Comparison of ENCODE assay signal across 8 cellular contexts in the genomic region with DNA sequence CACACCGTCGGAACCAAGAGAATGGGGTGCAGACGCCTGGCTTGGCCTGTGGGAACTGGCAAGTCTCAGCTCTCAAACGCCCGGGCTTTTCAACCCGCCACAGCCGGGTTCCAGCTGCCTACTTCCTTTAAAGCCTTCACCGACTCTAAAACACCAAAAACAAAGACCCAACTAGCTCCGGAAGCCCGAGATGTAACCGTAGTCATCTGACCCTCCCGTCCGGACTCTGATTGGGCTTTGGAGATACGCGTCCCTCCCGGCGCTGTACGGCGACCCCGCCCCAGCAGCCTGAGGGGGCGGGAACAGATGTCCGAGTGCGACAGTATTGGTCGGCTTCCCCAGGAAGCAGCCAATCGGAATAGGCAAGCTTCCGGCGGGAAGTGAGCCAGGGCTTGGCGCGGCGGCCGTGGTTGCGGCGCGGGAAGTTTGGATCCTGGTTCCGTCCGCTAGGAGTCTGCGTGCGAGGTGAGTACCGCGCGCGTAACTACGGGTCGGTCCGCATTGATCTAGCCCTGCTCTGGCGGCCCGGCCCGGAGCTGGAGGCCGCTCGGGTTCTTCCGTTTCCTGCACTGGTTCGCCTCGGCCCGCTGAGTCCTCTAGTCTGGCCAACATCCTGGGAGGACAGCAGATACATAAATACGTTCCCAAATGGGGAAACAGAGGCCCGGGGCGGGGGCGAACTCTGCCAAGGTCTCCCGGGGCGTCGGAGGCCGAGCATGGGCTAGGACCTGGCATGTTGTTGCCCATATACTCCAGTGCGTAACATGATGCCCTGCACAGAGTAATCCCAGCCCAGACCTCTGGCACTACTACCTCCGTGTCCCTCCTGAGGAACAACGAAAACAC. TPM values are rescaled to one million over a fixed set of nuclear protein-coding genes. Genes with fewer than 3 reads are reported as not detected.
DNase-seq lines count a peak whose midpoint lies in the region; ATAC-seq, FAIRE-seq and TF ChIP-seq lines count a peak whose summit lies in the region.

A gene (plus strand): TSS at position 371 of the 846 bp plus-strand sequence. CDS start 30,047 bp downstream, outside the sequence.

- H3K36me3 ChIP-seq in OCI-LY3 (replicated peaks; ENCODE audit: low read depth, low read length) (no peaks in the 10 kb centered on the region), endothelial cell of umbilical vein (ENCODE audit: control insufficient read depth in 2 of 2, extremely low read depth in 1 of 2, insufficient read depth in 2 of 2, low read length in 2 of 2) (no peaks in the 10 kb centered on the region)

- dilution Hi-C loops in endothelial cell of umbilical vein (cut with MboI; ENCODE audit: extremely low pct_ligation_motif_present, low sequenced_read_pairs), result no loop called here

- H3K9me1 ChIP-seq in endothelial cell of umbilical vein (replicated peaks; ENCODE audit: control insufficient read depth, extremely low read depth, insufficient read depth, low read length), result no peaks in the 10 kb centered on the region

- H3K4me2 ChIP-seq in OCI-LY3 (ENCODE audit: low read length) (peak within 1 kb of the TSS; percentile 92), endothelial cell of umbilical vein (ENCODE audit: insufficient read depth, low read length) (peak within 1 kb of the TSS; percentile 98)

- intact Hi-C loops in endothelial cell of umbilical vein (cut with micrococcal nuclease), result loop anchor here (1.0 kb wide), 4 partner anchors 69 to 217 kb away; no protein-coding TSS in a partner anchor

- peak; percentile 99 for ATAC-seq in GM21515 (IDR thresholded peaks at IDR 0.05; ENCODE audit: unreplicated experiment)

- H3K9ac ChIP-seq in OCI-LY3 (ENCODE audit: low read length) (peak within 1 kb of the TSS; percentile 89), endothelial cell of umbilical vein (replicated peaks; ENCODE audit: extremely low read depth, insufficient read depth, low read length) (peak within 1 kb of the TSS; percentile 98)

- no peaks in the 10 kb centered on the region for H3K9me3 ChIP-seq in OCI-LY3 (ENCODE audit: insufficient read depth, low read length)
- no peaks in the 10 kb centered on the region for H3K9me3 ChIP-seq in endothelial cell of umbilical vein (replicated peaks; ENCODE audit: control insufficient read depth, insufficient read depth, low read length)

- peak within 1 kb of the TSS; percentile 95 for H3K4me3 ChIP-seq in OCI-LY3 (ENCODE audit: low read length)
- peak within 1 kb of the TSS; percentile 63 to 93 (median 79) for H3K4me3 ChIP-seq in endothelial cell of umbilical vein (replicated peaks in 1 of 3; ENCODE audit: insufficient read depth in 1 of 3, low read depth in 1 of 3, low read length in 3 of 3)

- CTCF ChIA-PET in endothelial cell of umbilical vein (lab: Charles Lee), result interaction anchor here (0.7 to 2.9 kb wide), 5 partner anchors 11 to 169 kb away, joined by 3 to 29 read pairs (median 3); no protein-coding TSS in a partner anchor

- H3K27me3 ChIP-seq in OCI-LY3 (ENCODE audit: low read depth, low read length) (no peaks in the 10 kb centered on the region), endothelial cell of umbilical vein (ENCODE audit: control insufficient read depth in 2 of 2, insufficient read depth in 2 of 2, low read length in 2 of 2) (no peaks in the 10 kb centered on the region)

- no peak for TF ChIP-seq CTCF in OCI-LY3 (IDR thresholded peaks at IDR 0.05; ENCODE audit: low read depth, low read length)
- TF ChIP-seq CTCF in endothelial cell of umbilical vein (IDR thresholded peaks at IDR 0.05; ENCODE audit: extremely low read depth in 1 of 2, insufficient read depth in 1 of 2, low read depth in 1 of 2, low read length in 2 of 2), result peak in 1 of 2 donors; percentile 34

- POLR2A ChIA-PET in endothelial cell of umbilical vein (lab: Charles Lee), result interaction anchor here (0.6 to 1.1 kb wide), 2 partner anchors 40 to 62 kb away, joined by 3 to 4 read pairs; no protein-coding TSS in a partner anchor

- H2AFZ ChIP-seq in OCI-LY3 (ENCODE audit: low read depth, low read length) (peak within 1 kb of the TSS; percentile 90), endothelial cell of umbilical vein (ENCODE audit: low read depth, low read length) (peak within 1 kb of the TSS; percentile 93)

- TSS peak; percentile 67 for BruUV-seq in endothelial cell of umbilical vein (replicated peaks; lab: Mats Ljungman, UMichigan)

- peak; percentile 90 for TF ChIP-seq POLR2A in endothelial cell of umbilical vein (IDR thresholded peaks at IDR 0.05; ENCODE audit: low read depth, low read length)

- H3K4me1 ChIP-seq in OCI-LY3 (ENCODE audit: low read length) (peaks cover 15% of the 10 kb centered on the region), endothelial cell of umbilical vein (ENCODE audit: control insufficient read depth, extremely low read depth, insufficient read depth, low read length) (peaks cover 15% of the 10 kb centered on the region)

- DNase-seq in DMS 273 treated with DMSO at 0.1 percent for 48 hours (lab: John Stamatoyannopoulos, UW), result peak; percentile 85
- DNase-seq in HuH-7 (ENCODE audit: low spot score), result peak; percentile 98
- DNase-seq in activated CD8-positive, alpha-beta memory T cell treated with anti-CD3 and anti-CD28 coated beads, Interleukin-2, amount 50 U/mL, for 48 hours, result peak; percentile 92
- peak; percentile 99 for DNase-seq in endothelial cell of umbilical vein (ENCODE audit: low read depth, low spot score)
- DNase-seq in midbrain (lab: John Stamatoyannopoulos, UW), result peak; percentile 98
- peak; percentile 85 to 86 for DNase-seq in stimulated activated CD8-positive, alpha-beta memory T cell treated with anti-CD3 and anti-CD28 coated beads, Interleukin-2, amount 100 ng/mL, for 1 hour (ENCODE audit: low read depth in 2 of 2)

- H3K79me2 ChIP-seq in OCI-LY3 (ENCODE audit: low read length) (peaks cover 38% of the 10 kb centered on the region), endothelial cell of umbilical vein (ENCODE audit: control insufficient read depth, insufficient read depth, low read length) (peaks cover 28% of the 10 kb centered on the region)

- H4K20me1 ChIP-seq in OCI-LY3 (ENCODE audit: insufficient read depth, low read length) (peaks cover 14% of the 10 kb centered on the region; the same call in 1 of the 2 replicates), endothelial cell of umbilical vein (replicated peaks; ENCODE audit: control insufficient read depth, extremely low read depth, insufficient read depth, low read length) (no peaks in the 10 kb centered on the region)

- FAIRE-seq in endothelial cell of umbilical vein (lab: Jason Lieb, UNC), result peak; percentile 98

- H3K27ac ChIP-seq in OCI-LY3 (ENCODE audit: low read length) (peak within 1 kb of the TSS; percentile 67), endothelial cell of umbilical vein (ENCODE audit: insufficient read depth, low read depth, low read length) (peak within 1 kb of the TSS; percentile 90)

TF ChIP-seq in endothelial cell of umbilical vein, 7 proteins besides CTCF, POLR2A, EP300 and RAD21:
- no peak for TF ChIP-seq GATA2 (IDR thresholded peaks at IDR 0.05; ENCODE audit: insufficient read depth, insufficient read length, low read depth, low read length)
- TF ChIP-seq, protein P1, sequence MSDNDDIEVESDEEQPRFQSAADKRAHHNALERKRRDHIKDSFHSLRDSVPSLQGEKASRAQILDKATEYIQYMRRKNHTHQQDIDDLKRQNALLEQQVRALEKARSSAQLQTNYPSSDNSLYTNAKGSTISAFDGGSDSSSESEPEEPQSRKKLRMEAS (IDR thresholded peaks at IDR 0.05; ENCODE audit: insufficient read depth, insufficient read length), result peak; percentile 64
- TF ChIP-seq POLR2AphosphoS5 (IDR thresholded peaks at IDR 0.05; ENCODE audit: insufficient read depth, low read depth, low read length), result peak; percentile 74

RNA-seq across cellular contexts. Expression of the gene that starts here (rescaled TPM):
- total RNA-seq in endothelial cell of umbilical vein, result 17.3 and 18.6 TPM in 2 replicates
- 3.2 and 3.8 TPM in 2 replicates for polyA plus RNA-seq in endothelial cell of umbilical vein
- 4.4 and 5.0 TPM in 2 replicates for polyA plus RNA-seq in endothelial cell of umbilical vein (2011; cell fraction: cytosol; rRNA removed)
- 11.0 and 16.9 TPM in 2 replicates for polyA plus RNA-seq in endothelial cell of umbilical vein (2011; cell fraction: nucleus; rRNA removed)
- polyA plus RNA-seq in endothelial cell of umbilical vein (2012), result 4.4 and 6.8 TPM in 2 replicates
- polyA minus RNA-seq in endothelial cell of umbilical vein, result 12.0 and 16.0 TPM in 2 replicates
- polyA minus RNA-seq in endothelial cell of umbilical vein (2011; cell fraction: cytosol; rRNA and poly(A)+ RNA removed), result 13.8 TPM
- 4.9 and 16.2 TPM in 2 replicates for polyA minus RNA-seq in endothelial cell of umbilical vein (2011; cell fraction: nucleus; rRNA and poly(A)+ RNA removed)

Comparison
In these comparisons a context has a peak if more than half of its experiments do, and no peak if none do; other contexts are left out.
1. Peak in every context shown above with its lines: DNase-seq, ATAC-seq, H3K4me3 ChIP-seq and H3K27ac ChIP-seq.